21 cellular contexts compared by ENCODE assay signal in genomic region chr11:95485115-95485900, GRCh38.
DNase-seq lines count a peak whose midpoint lies in the region; TF ChIP-seq lines count a peak whose summit lies in the region.
"Had no signal": no experiment of that assay in that cellular context is flagged by ENCODE, and none has a peak within 500 bp of the region (broad histone marks: within the 10 kb centered on the region; RNA-seq: fewer than 3 reads in every experiment).

No MANE protein-coding gene starts in this region.

- intact Hi-C loops in testis (cut with DNase I; ENCODE audit: low total_unique reads) (no loop called here), adrenal gland (cut with DNase I) (no loop called here)

- H3K9me3 ChIP-seq in SJSA1 (replicated peaks) (no peaks in the 10 kb centered on the region), testis (no peaks in the 10 kb centered on the region), adrenal gland (replicated peaks in 1 of 3) (no peaks in the 10 kb centered on the region)
- H3K9me3 ChIP-seq: prostate gland had no signal

- H3K4me3 ChIP-seq in SJSA1 (no peak overlapping the region), testis (no peak overlapping the region), adrenal gland (no peak overlapping the region)
- H3K4me3 ChIP-seq: prostate gland had no signal

- DNase-seq in AG20443 (ENCODE audit: low spot score): peak; percentile 71
- DNase-seq in SJSA1 (ENCODE audit: low read depth in 1 of 2, low spot score in 2 of 2): peak in 1 of 2 experiments; percentile 47
- DNase-seq in epithelial cell of prostate (ENCODE audit: low read depth, low spot score): peak; percentile 83
- peak; percentile 36 for DNase-seq in non-pigmented ciliary epithelial cell (ENCODE audit: low read depth)
- no peak for DNase-seq in pons (ENCODE audit: low spot score)
- no peak for DNase-seq in activated naive CD4-positive, alpha-beta T cell (lab: John Stamatoyannopoulos, UW)
- no peak for DNase-seq in testis
- no peak for DNase-seq in adrenal gland
- DNase-seq: ACHN; activated naive CD8-positive, alpha-beta T cell treated with anti-CD3 and anti-CD28 coated beads, Interleukin-2, amount 10 ng/mL, durations not matched to agents 7 days and 5 days; caudate nucleus; CD4-positive, alpha-beta T cell; effector CD8-positive, alpha-beta T cell; KBM-7; left cardiac atrium; mesendoderm; MV-4-11; natural killer cell; NCI-H187; substantia nigra had no signal

- no peak for TF ChIP-seq POLR2A in testis (IDR thresholded peaks at IDR 0.05)
- no peak for TF ChIP-seq POLR2A in adrenal gland (IDR thresholded peaks at IDR 0.05)

- H3K27me3 ChIP-seq in SJSA1 (replicated peaks) (no peaks in the 10 kb centered on the region), testis (no peaks in the 10 kb centered on the region), adrenal gland (no peaks in the 10 kb centered on the region)

- H3K4me1 ChIP-seq in SJSA1 (replicated peaks) (peaks cover 6% of the 10 kb centered on the region), testis (no peaks in the 10 kb centered on the region), adrenal gland (replicated peaks in 1 of 2) (no peaks in the 10 kb centered on the region)
- H3K4me1 ChIP-seq: prostate gland had no signal

- H3K36me3 ChIP-seq in SJSA1: no peaks in the 10 kb centered on the region
- H3K36me3 ChIP-seq in testis (ENCODE audit: low read depth, missing control alignments): no peaks in the 10 kb centered on the region
- no peaks in the 10 kb centered on the region for H3K36me3 ChIP-seq in adrenal gland (replicated peaks in 1 of 2)
- H3K36me3 ChIP-seq: prostate gland had no signal

- TF ChIP-seq CTCF in testis (IDR thresholded peaks at IDR 0.05) (no peak), adrenal gland (IDR thresholded peaks at IDR 0.05) (no peak)

- WGBS in testis, 2 donors: 74 to 97% methylated on average over 2 of the region's 2 CpGs
- WGBS in adrenal gland, 4 donors: 69 to 94% (median 83%) methylated on average over 2 of the region's 2 CpGs

- H3K27ac ChIP-seq in SJSA1 (0 out of 2 replicates have a peak overlapping the region, but pooled peaks have one; percentile 11), epithelial cell of prostate (peak overlapping the region; percentile 89), testis (no peak overlapping the region), adrenal gland (no peak overlapping the region)
- H3K27ac ChIP-seq: prostate gland had no signal

Comparison
In these comparisons a context has a peak if more than half of its experiments do, and no peak if none do; other contexts are left out.
1. DNase-seq: peak in AG20443 (single experiment), epithelial cell of prostate (single experiment) and non-pigmented ciliary epithelial cell (single experiment); none in pons (single experiment), activated naive CD4-positive, alpha-beta T cell (0 of 4), testis (single experiment) and adrenal gland (0 of 7).
2. H3K27ac ChIP-seq: peak in SJSA1 (single experiment) and epithelial cell of prostate (single experiment); none in testis (0 of 2) and adrenal gland (0 of 5).